ENCODE assay signal across 29 cellular contexts in genomic region chr7:77360104-77360503, GRCh38. TPM values are rescaled to one million over a fixed set of nuclear protein-coding genes. Genes with fewer than 3 reads are reported as not detected.
A peak's percentile ranks its signal among the peaks of the same experiment; 100 is the strongest.
DNase-seq lines count a peak whose midpoint lies in the region; ATAC-seq, FAIRE-seq and TF ChIP-seq lines count a peak whose summit lies in the region.
"Had no signal": no experiment of that assay in that cellular context is flagged by ENCODE, and none has a peak within 500 bp of the region (broad histone marks: within the 10 kb centered on the region; RNA-seq: fewer than 3 reads in every experiment).

No MANE protein-coding gene starts in this region.

- TF ChIP-seq CTCF in left ventricle myocardium inferior (IDR thresholded peaks at IDR 0.05; ENCODE audit: borderline replicate concordance) (no peak), body of pancreas (IDR thresholded peaks at IDR 0.05) (no peak), HepG2 (CRISPR knock-in tag; IDR thresholded peaks at IDR 0.05) (no peak)

- peak; percentile 51 for FAIRE-seq in HepG2 (lab: Jason Lieb, UNC)
- FAIRE-seq: colon, GM12878, TTC549 had no signal

- no peaks in the 10 kb centered on the region for H4K20me1 ChIP-seq in HepG2 (ENCODE audit: insufficient read depth, low read length)
- H4K20me1 ChIP-seq: BLaER1 treated with 17β-estradiol and CSF1 and Interleukin-3, amounts not matched to agents 10 nM and 100 nM had no signal

- in situ Hi-C loops in HepG2 (cut with HindIII; ENCODE audit: extremely low pct_ligation_motif_present, low pct_unique_long_range_greater_than_20kb): no loop called here

- no peak for TF ChIP-seq POLR2A in body of pancreas (IDR thresholded peaks at IDR 0.05)
- no peak for TF ChIP-seq POLR2A in HepG2 (IDR thresholded peaks at IDR 0.05; ENCODE audit: insufficient read depth in 1 of 2, low read depth in 2 of 2, low read length in 2 of 2)

- H3K27ac ChIP-seq in left ventricle myocardium inferior (replicated peaks) (peak overlapping the region; percentile 39), right cardiac atrium (ENCODE audit: low read length) (no peak overlapping the region), body of pancreas (peak overlapping the region in 2 of 4 donors; percentile 52 to 59), HepG2 (ENCODE audit: extremely low read length, insufficient read depth, low read length) (peak overlapping the region; percentile 74)
- H3K27ac ChIP-seq: BLaER1 treated with 17β-estradiol and CSF1 and Interleukin-3, amounts not matched to agents 10 nM and 100 nM; esophagus muscularis mucosa; foreskin keratinocyte; tibial artery had no signal

- H3K4me3 Mint-ChIP-seq in activated CD4-positive, alpha-beta T cell treated with anti-CD3 and anti-CD28 coated beads, Interleukin-2, amount 10 ng/mL, durations not matched to agents 7 days and 5 days: no peak overlapping the region
- H3K4me3 Mint-ChIP-seq: activated CD8-positive, alpha-beta T cell treated with anti-CD3 and anti-CD28 coated beads for 36 hours; effector memory CD8-positive, alpha-beta T cell; IgD-negative memory B cell; naive thymus-derived CD4-positive, alpha-beta T cell; T-helper 1 cell treated with Interleukin-12 subunit alpha and Interleukin-12 subunit beta and Interleukin-4 antibody, amounts not matched to agents 30 μg/mL and 1 μg/mL, for 36 hours had no signal

- H3K4me3 ChIP-seq in left ventricle myocardium inferior (no peak overlapping the region), right cardiac atrium (ENCODE audit: low read length) (no peak overlapping the region), body of pancreas (no peak overlapping the region), HepG2 (replicated peaks in 1 of 3; ENCODE audit: insufficient read depth in 1 of 3, low read depth in 2 of 3, low read length in 3 of 3) (no peak overlapping the region)
- H3K4me3 ChIP-seq: BLaER1 treated with 17β-estradiol and CSF1 and Interleukin-3, amounts not matched to agents 10 nM and 100 nM; esophagus muscularis mucosa; GM12878; smooth muscle cell; tibial artery had no signal

- peaks cover 19% of the 10 kb centered on the region for H3K4me1 ChIP-seq in left ventricle myocardium inferior
- no peaks in the 10 kb centered on the region for H3K4me1 ChIP-seq in right cardiac atrium (ENCODE audit: control insufficient read depth, insufficient read depth, low read length)
- H3K4me1 ChIP-seq in body of pancreas: peaks cover 14% of the 10 kb centered on the region
- peaks cover 28% of the 10 kb centered on the region for H3K4me1 ChIP-seq in HepG2 (ENCODE audit: insufficient read depth, low read length)
- H3K4me1 ChIP-seq: esophagus muscularis mucosa, tibial artery had no signal

- H3K27me3 Mint-ChIP-seq in activated CD4-positive, alpha-beta T cell treated with anti-CD3 and anti-CD28 coated beads, Interleukin-2, amount 10 ng/mL, durations not matched to agents 7 days and 5 days: peaks cover 7% of the 10 kb centered on the region
- H3K27me3 Mint-ChIP-seq: activated CD8-positive, alpha-beta T cell treated with anti-CD3 and anti-CD28 coated beads for 36 hours; effector memory CD8-positive, alpha-beta T cell; IgD-negative memory B cell had no signal

- peaks cover 21% of the 10 kb centered on the region for H3K36me3 Mint-ChIP-seq in activated CD4-positive, alpha-beta T cell treated with anti-CD3 and anti-CD28 coated beads, Interleukin-2, amount 10 ng/mL, durations not matched to agents 7 days and 5 days (ENCODE audit: low read depth)

- H3K36me3 ChIP-seq in left ventricle myocardium inferior (peaks cover 5% of the 10 kb centered on the region), body of pancreas (replicated peaks in 1 of 2; ENCODE audit: insufficient read depth in 1 of 2, low read depth in 2 of 2) (peaks cover 0 to 1% of the 10 kb centered on the region in 2 donors), HepG2 (replicated peaks in 1 of 2; ENCODE audit: control insufficient read depth in 1 of 2, insufficient read depth in 2 of 2, low read length in 2 of 2) (peaks cover 6 to 12% of the 10 kb centered on the region in 2 experiments)

- no peak for ATAC-seq in right cardiac atrium
- ATAC-seq in body of pancreas: peak; percentile 52
- peak; percentile 93 for ATAC-seq in HepG2
- no peak for ATAC-seq in HG03039 (IDR thresholded peaks at IDR 0.05; ENCODE audit: unreplicated experiment)
- ATAC-seq: activated CD4-positive, CD25-positive, alpha-beta regulatory T cell treated with anti-CD3 and anti-CD28 coated beads, Interleukin-2, amount 50 U/mL, for 24 hours; activated CD8-positive, alpha-beta T cell treated with anti-CD3 and anti-CD28 coated beads for 36 hours; activated naive CD4-positive, alpha-beta T cell treated with anti-CD3 and anti-CD28 coated beads, Interleukin-2, amount 50 U/mL, for 72 hours; effector memory CD8-positive, alpha-beta T cell; foreskin keratinocyte; GM12878; naive thymus-derived CD4-positive, alpha-beta T cell had no signal

- intact Hi-C loops in left ventricle myocardium inferior (cut with micrococcal nuclease) (no loop called here), right cardiac atrium (cut with DNase I) (no loop called here), body of pancreas (cut with DNase I) (no loop called here), HepG2 (cut with micrococcal nuclease; ENCODE audit: unreplicated experiment) (no loop called here)

- BruUV-seq in HepG2 (replicated peaks; lab: Mats Ljungman, UMichigan): no TSS peak

- H3K9me3 Mint-ChIP-seq in activated CD4-positive, alpha-beta T cell treated with anti-CD3 and anti-CD28 coated beads, Interleukin-2, amount 10 ng/mL, durations not matched to agents 7 days and 5 days: peaks cover 2% of the 10 kb centered on the region
- H3K9me3 Mint-ChIP-seq: activated CD8-positive, alpha-beta T cell treated with anti-CD3 and anti-CD28 coated beads for 36 hours; activated naive CD4-positive, alpha-beta T cell treated with anti-CD3 and anti-CD28 coated beads, Interleukin-2, amount 50 U/mL, for 72 hours; activated T-helper 2 cell treated with anti-CD3 and anti-CD28 coated beads, Interferon-gamma antibody, Interleukin-2, Interleukin-4, amounts not matched to agents 10 μg/mL and 5 μg/mL and 100 μg/mL, durations not matched to agents 14 hours and 24 hours and 36 hours; effector memory CD8-positive, alpha-beta T cell; IgD-negative memory B cell; naive thymus-derived CD4-positive, alpha-beta T cell; T-helper 1 cell treated with Interleukin-12 subunit alpha and Interleukin-12 subunit beta and Interleukin-4 antibody, amounts not matched to agents 30 μg/mL and 1 μg/mL, for 36 hours had no signal

- H3K9ac ChIP-seq in HepG2 (ENCODE audit: insufficient read depth, low read depth, low read length): peak overlapping the region; percentile 51
- H3K9ac ChIP-seq: BLaER1 treated with 17β-estradiol and CSF1 and Interleukin-3, amounts not matched to agents 10 nM and 100 nM had no signal

- 79% methylated on average over 1 of the region's 1 CpG for WGBS in right cardiac atrium
- 11 to 12% methylated on average over 1 of the region's 1 CpG for WGBS in body of pancreas, 2 donors
- 4% methylated on average over 1 of the region's 1 CpG for WGBS in HepG2 (ENCODE audit: low lambda C conversion rate)

- H3K27me3 ChIP-seq in left ventricle myocardium inferior (ENCODE audit: low read depth) (no peaks in the 10 kb centered on the region), right cardiac atrium (ENCODE audit: control insufficient read depth, insufficient read depth) (no peaks in the 10 kb centered on the region), body of pancreas (no peaks in the 10 kb centered on the region), HepG2 (ENCODE audit: control insufficient read depth in 1 of 2, insufficient read depth in 2 of 2, low read length in 2 of 2) (no peaks in the 10 kb centered on the region)
- H3K27me3 ChIP-seq: BLaER1 treated with 17β-estradiol and CSF1 and Interleukin-3, amounts not matched to agents 10 nM and 100 nM; esophagus muscularis mucosa; foreskin keratinocyte; tibial artery had no signal

- CTCF ChIA-PET in HepG2 (lab: Yijun Ruan, JAX; ENCODE audit: low intra/inter-chr PET ratio, low total read pairs): no interaction called here
- CTCF ChIA-PET in activated CD4-positive, alpha-beta T cell treated with anti-CD3 and anti-CD28 coated beads, Interleukin-2, amount 10 ng/mL, durations not matched to agents 7 days and 5 days (lab: Charles Lee): no interaction called here

- H3K4me1 Mint-ChIP-seq in activated CD4-positive, alpha-beta T cell treated with anti-CD3 and anti-CD28 coated beads, Interleukin-2, amount 10 ng/mL, durations not matched to agents 7 days and 5 days: peaks cover 18% of the 10 kb centered on the region

- no peaks in the 10 kb centered on the region for H3K79me2 ChIP-seq in HepG2 (ENCODE audit: insufficient read depth, low read length)

- DNase-seq in left ventricle myocardium inferior (no peak), right cardiac atrium (no peak), body of pancreas (no peak), HepG2 (ENCODE audit: low spot score) (peak; percentile 92), H4 (ENCODE audit: low spot score) (no peak), AG20443 (ENCODE audit: low spot score) (no peak)
- DNase-seq in activated CD4-positive, alpha-beta T cell treated with anti-CD3 and anti-CD28 coated beads, Interleukin-2, amount 10 ng/mL, durations not matched to agents 7 days and 5 days: no peak
- DNase-seq: activated CD8-positive, alpha-beta T cell treated with anti-CD3 and anti-CD28 coated beads for 36 hours; effector memory CD8-positive, alpha-beta T cell; EL; midbrain; naive thymus-derived CD4-positive, alpha-beta T cell; NCI-H1417 treated with DMSO at 0.1 percent for 48 hours; NCI-H82; stimulated activated CD4-positive, alpha-beta T cell treated with anti-CD3 and anti-CD28 coated beads, Interleukin-2, amount 100 ng/mL, for 24 hours; tibial artery had no signal

- H3K4me2 ChIP-seq in HepG2 (ENCODE audit: low read depth, low read length): peak overlapping the region; percentile 61
- H3K4me2 ChIP-seq: smooth muscle cell had no signal

- H3K27ac Mint-ChIP-seq in activated CD4-positive, alpha-beta T cell treated with anti-CD3 and anti-CD28 coated beads, Interleukin-2, amount 10 ng/mL, durations not matched to agents 7 days and 5 days: no peak overlapping the region
- H3K27ac Mint-ChIP-seq: activated CD8-positive, alpha-beta T cell treated with anti-CD3 and anti-CD28 coated beads for 36 hours; activated naive CD4-positive, alpha-beta T cell treated with anti-CD3 and anti-CD28 coated beads, Interleukin-2, amount 50 U/mL, for 72 hours; activated T-helper 2 cell treated with anti-CD3 and anti-CD28 coated beads, Interferon-gamma antibody, Interleukin-2, Interleukin-4, amounts not matched to agents 10 μg/mL and 5 μg/mL and 100 μg/mL, durations not matched to agents 14 hours and 24 hours and 36 hours; effector memory CD8-positive, alpha-beta T cell; T-helper 1 cell treated with Interleukin-12 subunit alpha and Interleukin-12 subunit beta and Interleukin-4 antibody, amounts not matched to agents 30 μg/mL and 1 μg/mL, for 36 hours had no signal

- TF ChIP-seq RAD21 in HepG2 (CRISPR knock-in tag; IDR thresholded peaks at IDR 0.05): no peak

- peak in 1 of 2 experiments; percentile 73; a peak in 2 of 4 replicates for TF ChIP-seq EP300 in HepG2 (IDR thresholded peaks at IDR 0.05; ENCODE audit: low read depth in 2 of 2, low read length in 2 of 2)
- TF ChIP-seq EP300 in HepG2 (CRISPR knock-in tag; IDR thresholded peaks at IDR 0.05; ENCODE audit: borderline replicate concordance): no peak; the same call in 1 of the 2 replicates

- POLR2A ChIA-PET in HepG2 (lab: Yijun Ruan, JAX): interaction anchor here (0.8 to 1.7 kb wide), 2 partner anchors 49 to 56 kb away, joined by 3 to 6 read pairs; partner anchors contain the start of gene GSAP
- POLR2A ChIA-PET in activated CD4-positive, alpha-beta T cell treated with anti-CD3 and anti-CD28 coated beads, Interleukin-2, amount 10 ng/mL, durations not matched to agents 7 days and 5 days (lab: Charles Lee): no interaction called here

- H2AFZ ChIP-seq in HepG2 (ENCODE audit: low read length): no peak overlapping the region

- H3K9me3 ChIP-seq in left ventricle myocardium inferior (replicated peaks) (no peaks in the 10 kb centered on the region), right cardiac atrium (ENCODE audit: control insufficient read depth, low read length) (no peaks in the 10 kb centered on the region), body of pancreas (no peaks in the 10 kb centered on the region), HepG2 (ENCODE audit: low read length) (no peaks in the 10 kb centered on the region)
- H3K9me3 ChIP-seq: BLaER1 treated with 17β-estradiol and CSF1 and Interleukin-3, amounts not matched to agents 10 nM and 100 nM; esophagus muscularis mucosa; tibial artery had no signal

RNA-seq across cellular contexts. Expression of gene GSAP, which starts 56.0 kb away (rescaled TPM):
- total RNA-seq in left ventricle myocardium inferior (7.2 TPM), right cardiac atrium (10 to 100 TPM; 10.8 to 14.6 (median 11.6) TPM), body of pancreas (10 to 100 TPM; 13.7 to 18.8 TPM), HepG2 (2016; rRNA removed; fragmentation: Illumina TruSeq; extraction: Trizol) (15.6 and 34.6 TPM in 2 replicates)
- polyA plus RNA-seq in right cardiac atrium (7.4 TPM), HepG2 (2011; rRNA removed) (33.6 and 40.6 TPM in 2 replicates)
- total RNA-seq in HepG2 (2016; cell fraction: cytosol; rRNA removed; fragmentation: Illumina TruSeq; extraction: Trizol; ENCODE audit: low read depth): 16.9 and 17.1 TPM in 2 replicates
- total RNA-seq in HepG2 (2016; cell fraction: insoluble cytoplasmic fraction; rRNA removed; fragmentation: Illumina TruSeq; extraction: Trizol): 17.6 and 34.6 TPM in 2 replicates
- total RNA-seq in HepG2 (2016; cell fraction: membrane; rRNA removed; fragmentation: Illumina TruSeq; extraction: Trizol): 15.9 and 18.6 TPM in 2 replicates
- 83.9 and 97.3 TPM in 2 replicates for total RNA-seq in HepG2 (2016; cell fraction: nucleus; rRNA removed; fragmentation: Illumina TruSeq; extraction: Trizol)
- 6.9 and 7.5 TPM in 2 replicates for polyA plus RNA-seq in HepG2 (2011; cell fraction: cytosol; rRNA removed)
- 125 and 131 TPM in 2 replicates for polyA plus RNA-seq in HepG2 (2011; cell fraction: nucleus; rRNA removed)
- 13.4 and 21.8 TPM in 2 replicates for polyA plus RNA-seq in HepG2 (2012)
- polyA plus RNA-seq in HepG2 (2016; cell fraction: cytosol; fragmentation: Illumina TruSeq; extraction: Trizol; ENCODE audit: low read depth): 2.5 and 2.9 TPM in 2 replicates
- polyA plus RNA-seq in HepG2 (2016; cell fraction: insoluble cytoplasmic fraction; fragmentation: Illumina TruSeq; extraction: Trizol; ENCODE audit: low read depth): 11.8 and 12.4 TPM in 2 replicates
- polyA plus RNA-seq in HepG2 (2016; cell fraction: membrane; fragmentation: Illumina TruSeq; extraction: Trizol; ENCODE audit: low read depth): 5.4 and 5.5 TPM in 2 replicates
- polyA plus RNA-seq in HepG2 (2016; cell fraction: nucleus; fragmentation: Illumina TruSeq; extraction: Trizol; ENCODE audit: insufficient read depth, low read depth): 116 and 121 TPM in 2 replicates
- 28.9 TPM in 1 of 2 replicates, not detected in the other for polyA minus RNA-seq in HepG2 (2011; rRNA and poly(A)+ RNA removed; ENCODE audit: low replicate concordance)
- polyA minus RNA-seq in HepG2 (2011; cell fraction: cytosol; rRNA and poly(A)+ RNA removed): 5.1 and 7.3 TPM in 2 replicates
- 126 and 129 TPM in 2 replicates for polyA minus RNA-seq in HepG2 (2011; cell fraction: nucleus; rRNA and poly(A)+ RNA removed)
- 1 to 10 TPM; 7.8 to 8.7 TPM for total RNA-seq in activated CD4-positive, alpha-beta T cell treated with anti-CD3 and anti-CD28 coated beads, Interleukin-2, amount 10 ng/mL, durations not matched to agents 7 days and 5 days
- total RNA-seq in H4 (2014; rRNA removed; shearing (Covaris generic)): 2.1 and 5.0 TPM in 2 replicates

Comparison
In these comparisons a context has a peak if more than half of its experiments do, and no peak if none do; other contexts are left out.
1. ATAC-seq: peak in body of pancreas (single experiment) and HepG2 (single experiment); none in right cardiac atrium (0 of 2) and HG03039 (single experiment).